11 cellular contexts compared by ENCODE assay signal in the genomic region with DNA sequence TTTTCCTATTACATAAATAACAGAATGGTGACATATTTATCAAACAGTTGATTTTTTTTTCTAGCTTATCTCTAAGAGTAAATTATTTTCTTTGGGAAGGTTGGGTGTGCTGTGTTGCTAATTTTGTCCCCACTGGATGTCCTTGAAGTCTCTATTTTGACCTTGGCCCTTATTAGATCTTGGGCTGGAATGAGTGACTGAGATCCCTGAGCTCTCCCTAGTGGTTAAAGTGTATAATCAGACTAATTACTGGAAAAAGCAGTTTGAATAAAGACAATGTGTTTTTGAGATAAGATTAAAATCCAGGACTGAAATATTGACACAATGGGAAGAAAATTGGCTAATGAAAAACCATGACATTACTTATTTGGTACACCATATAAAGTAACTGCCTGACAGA. TPM values are rescaled to one million over a fixed set of nuclear protein-coding genes. Genes with fewer than 3 reads are reported as not detected.
DNase-seq lines count a peak whose midpoint lies in the region; ATAC-seq and TF ChIP-seq lines count a peak whose summit lies in the region.
"Had no signal": no experiment of that assay in that cellular context is flagged by ENCODE, and none has a peak within 500 bp of the region (broad histone marks: within the 10 kb centered on the region; RNA-seq: fewer than 3 reads in every experiment).

No MANE protein-coding gene starts in this region.

- no peaks in the 10 kb centered on the region for H3K36me3 Mint-ChIP-seq in activated CD4-positive, alpha-beta T cell treated with anti-CD3 and anti-CD28 coated beads for 36 hours (ENCODE audit: low read depth)
- no peaks in the 10 kb centered on the region for H3K36me3 Mint-ChIP-seq in activated CD4-positive, alpha-beta memory T cell treated with anti-CD3 and anti-CD28 coated beads, Interleukin-2, amount 10 ng/mL, durations not matched to agents 7 days and 5 days (ENCODE audit: low read depth)
- H3K36me3 Mint-ChIP-seq: activated naive CD8-positive, alpha-beta T cell; CD4-positive, CD25-positive, alpha-beta regulatory T cell had no signal

- H3K27me3 Mint-ChIP-seq in activated CD4-positive, alpha-beta T cell treated with anti-CD3 and anti-CD28 coated beads for 36 hours: peaks cover 19% of the 10 kb centered on the region
- peaks cover 12% of the 10 kb centered on the region for H3K27me3 Mint-ChIP-seq in activated CD4-positive, alpha-beta memory T cell treated with anti-CD3 and anti-CD28 coated beads, Interleukin-2, amount 10 ng/mL, durations not matched to agents 7 days and 5 days
- H3K27me3 Mint-ChIP-seq: CD4-positive, CD25-positive, alpha-beta regulatory T cell had no signal

- no peaks in the 10 kb centered on the region for H3K4me1 Mint-ChIP-seq in activated CD4-positive, alpha-beta T cell treated with anti-CD3 and anti-CD28 coated beads for 36 hours
- no peaks in the 10 kb centered on the region for H3K4me1 Mint-ChIP-seq in activated CD4-positive, alpha-beta memory T cell treated with anti-CD3 and anti-CD28 coated beads, Interleukin-2, amount 10 ng/mL, durations not matched to agents 7 days and 5 days
- H3K4me1 Mint-ChIP-seq: CD4-positive, CD25-positive, alpha-beta regulatory T cell had no signal

- intact Hi-C loops in activated CD4-positive, alpha-beta T cell treated with anti-CD3 and anti-CD28 coated beads for 36 hours (cut with DNase I, micrococcal nuclease): loop anchor here in 1 of 2 experiments (2.0 kb wide), 1 partner anchor 45 kb away; no protein-coding TSS in a partner anchor

- TF ChIP-seq CTCF in AG09309 (IDR thresholded peaks at IDR 0.05; ENCODE audit: control insufficient read depth, insufficient read depth, low read depth, low read length, missing control alignments) (peak; percentile 36), epithelial cell of esophagus (IDR thresholded peaks at IDR 0.05; ENCODE audit: insufficient read depth, low read depth, low read length, missing control alignments) (peak; percentile 46)

- CTCF ChIA-PET in activated CD4-positive, alpha-beta T cell treated with anti-CD3 and anti-CD28 coated beads for 36 hours (lab: Charles Lee): no interaction called here
- CTCF ChIA-PET in activated CD4-positive, alpha-beta memory T cell treated with anti-CD3 and anti-CD28 coated beads, Interleukin-2, amount 10 ng/mL, durations not matched to agents 7 days and 5 days (lab: Charles Lee): no interaction called here

- DNase-seq in AG09309 (ENCODE audit: low read depth) (no peak), OCI-M1 (lab: John Stamatoyannopoulos, UW) (peak; percentile 1), epithelial cell of esophagus (ENCODE audit: low read depth) (peak; percentile 6), T1000 (lab: John Stamatoyannopoulos, UW) (no peak), NCI-H774 (lab: John Stamatoyannopoulos, UW) (no peak)
- DNase-seq in activated CD4-positive, alpha-beta T cell treated with anti-CD3 and anti-CD28 coated beads for 36 hours: no peak
- DNase-seq in activated CD4-positive, alpha-beta memory T cell treated with anti-CD3 and anti-CD28 coated beads, Interleukin-2, amount 10 ng/mL, durations not matched to agents 7 days and 5 days: no peak
- DNase-seq: activated CD4-positive, alpha-beta T cell treated with anti-CD3 and anti-CD28 coated beads for 4 hours; CD4-positive, CD25-positive, alpha-beta regulatory T cell had no signal

- H3K4me3 Mint-ChIP-seq in activated CD4-positive, alpha-beta T cell treated with anti-CD3 and anti-CD28 coated beads for 36 hours: no peak overlapping the region
- H3K4me3 Mint-ChIP-seq in activated CD4-positive, alpha-beta memory T cell treated with anti-CD3 and anti-CD28 coated beads, Interleukin-2, amount 10 ng/mL, durations not matched to agents 7 days and 5 days: no peak overlapping the region
- H3K4me3 Mint-ChIP-seq: activated naive CD8-positive, alpha-beta T cell; CD4-positive, CD25-positive, alpha-beta regulatory T cell had no signal

- peak; percentile 45 for ATAC-seq in GM18909 (IDR thresholded peaks at IDR 0.05; ENCODE audit: poor library complexity, unreplicated experiment)
- ATAC-seq in activated CD4-positive, alpha-beta T cell treated with anti-CD3 and anti-CD28 coated beads for 36 hours: no peak

- no peak overlapping the region for H3K4me3 ChIP-seq in AG09309 (ENCODE audit: control insufficient read depth, low read depth, low read length)
- no peak overlapping the region for H3K4me3 ChIP-seq in epithelial cell of esophagus (ENCODE audit: low read length)

- POLR2A ChIA-PET in activated CD4-positive, alpha-beta T cell treated with anti-CD3 and anti-CD28 coated beads for 36 hours (lab: Charles Lee): no interaction called here
- POLR2A ChIA-PET in activated CD4-positive, alpha-beta memory T cell treated with anti-CD3 and anti-CD28 coated beads, Interleukin-2, amount 10 ng/mL, durations not matched to agents 7 days and 5 days (lab: Charles Lee): no interaction called here

- H3K9me3 Mint-ChIP-seq in activated CD4-positive, alpha-beta T cell treated with anti-CD3 and anti-CD28 coated beads for 36 hours (ENCODE audit: low read depth): no peaks in the 10 kb centered on the region
- no peaks in the 10 kb centered on the region for H3K9me3 Mint-ChIP-seq in activated CD4-positive, alpha-beta memory T cell treated with anti-CD3 and anti-CD28 coated beads, Interleukin-2, amount 10 ng/mL, durations not matched to agents 7 days and 5 days

- no peak overlapping the region for H3K27ac Mint-ChIP-seq in activated CD4-positive, alpha-beta T cell treated with anti-CD3 and anti-CD28 coated beads for 36 hours
- H3K27ac Mint-ChIP-seq in activated CD4-positive, alpha-beta memory T cell treated with anti-CD3 and anti-CD28 coated beads, Interleukin-2, amount 10 ng/mL, durations not matched to agents 7 days and 5 days: no peak overlapping the region
- H3K27ac Mint-ChIP-seq: activated naive CD8-positive, alpha-beta T cell; CD4-positive, CD25-positive, alpha-beta regulatory T cell had no signal

RNA-seq across cellular contexts. Expression of a gene that starts 56.1 kb away (rescaled TPM):
- 10 to 100 TPM; 28.7 to 51.0 TPM for total RNA-seq in activated CD4-positive, alpha-beta T cell treated with anti-CD3 and anti-CD28 coated beads for 36 hours
- total RNA-seq in activated CD4-positive, alpha-beta memory T cell treated with anti-CD3 and anti-CD28 coated beads, Interleukin-2, amount 10 ng/mL, durations not matched to agents 7 days and 5 days: 10 to 100 TPM; 33.9 to 36.9 TPM

RNA-seq across cellular contexts. Expression of a gene that starts 56.4 kb away (rescaled TPM):
- 1 to 10 TPM; 8.9 to 9.1 TPM for total RNA-seq in activated CD4-positive, alpha-beta T cell treated with anti-CD3 and anti-CD28 coated beads for 36 hours
- total RNA-seq in activated CD4-positive, alpha-beta memory T cell treated with anti-CD3 and anti-CD28 coated beads, Interleukin-2, amount 10 ng/mL, durations not matched to agents 7 days and 5 days: 10 to 100 TPM in 1 of 2 experiments, 1 to 10 TPM in 1; 9.2 to 11.6 TPM

Comparison
In these comparisons a context has a peak if more than half of its experiments do, and no peak if none do; other contexts are left out.
1. DNase-seq: peak in OCI-M1 (single experiment) and epithelial cell of esophagus (single experiment); none in AG09309 (single experiment), activated CD4-positive, alpha-beta T cell treated with anti-CD3 and anti-CD28 coated beads for 36 hours (single experiment), T1000 (single experiment), NCI-H774 (single experiment) and activated CD4-positive, alpha-beta memory T cell treated with anti-CD3 and anti-CD28 coated beads, Interleukin-2, amount 10 ng/mL, durations not matched to agents 7 days and 5 days (single experiment).